In the genomic region with DNA sequence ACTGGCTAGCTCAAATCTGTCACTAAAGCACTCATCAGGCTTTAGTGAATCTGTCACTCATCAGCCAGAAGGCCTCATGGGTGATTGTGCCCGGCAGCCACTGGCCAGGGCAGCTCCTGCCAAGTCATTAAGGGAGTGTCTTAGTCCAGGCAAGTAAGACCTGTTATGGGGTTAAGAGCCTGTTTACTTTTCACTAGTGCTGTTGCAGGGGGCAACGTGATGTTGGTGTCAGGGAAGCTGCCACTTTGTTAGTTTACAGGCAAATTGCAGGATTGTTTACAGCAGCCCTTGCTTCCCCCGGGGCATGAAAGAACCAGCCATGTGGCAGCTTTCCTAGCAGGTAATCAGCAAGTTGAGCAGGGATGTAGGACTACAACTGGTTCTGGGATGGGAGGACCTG, we compare ENCODE assay signal across 21 cellular contexts.
DNase-seq lines count a peak whose midpoint lies in the region; ATAC-seq and TF ChIP-seq lines count a peak whose summit lies in the region.
"Had no signal": no experiment of that assay in that cellular context is flagged by ENCODE, and none has a peak within 500 bp of the region (broad histone marks: within the 10 kb centered on the region; RNA-seq: fewer than 3 reads in every experiment).

No MANE protein-coding gene starts in this region.

- H3K36me3 ChIP-seq in psoas muscle (ENCODE audit: insufficient read depth in 1 of 2, low read depth in 1 of 2), result no peaks in the 10 kb centered on the region
- H3K36me3 ChIP-seq in hepatocyte (replicated peaks; ENCODE audit: insufficient read depth, low read depth), result no peaks in the 10 kb centered on the region
- H3K36me3 ChIP-seq: gastrocnemius medialis, tibial nerve had no signal

- H3K4me1 ChIP-seq in psoas muscle (no peaks in the 10 kb centered on the region), hepatocyte (ENCODE audit: insufficient read depth) (peaks cover 3% of the 10 kb centered on the region)
- H3K4me1 ChIP-seq: gastrocnemius medialis, tibial nerve had no signal

- H3K9me2 ChIP-seq in hepatocyte (replicated peaks; ENCODE audit: insufficient read depth), result no peaks in the 10 kb centered on the region

- H3K79me2 ChIP-seq in hepatocyte, result no peaks in the 10 kb centered on the region

- H3K4me3 ChIP-seq in psoas muscle (no peak overlapping the region), hepatocyte (no peak overlapping the region)
- H3K4me3 ChIP-seq: gastrocnemius medialis, K562, tibial nerve had no signal

- H3K9me3 ChIP-seq in psoas muscle (no peaks in the 10 kb centered on the region), hepatocyte (ENCODE audit: low read depth) (no peaks in the 10 kb centered on the region)
- H3K9me3 ChIP-seq: gastrocnemius medialis, tibial nerve had no signal

- no peak overlapping the region for H2AFZ ChIP-seq in hepatocyte

- TF ChIP-seq CTCF in psoas muscle (IDR thresholded peaks at IDR 0.05) (no peak), hepatocyte (IDR thresholded peaks at IDR 0.05; ENCODE audit: poor library complexity) (no peak)

- no peak overlapping the region for H3K4me2 ChIP-seq in hepatocyte

- no peak overlapping the region for H3K27ac ChIP-seq in psoas muscle
- H3K27ac ChIP-seq in hepatocyte, result no peak overlapping the region
- H3K27ac ChIP-seq: gastrocnemius medialis, tibial nerve had no signal

- intact Hi-C loops in psoas muscle (cut with DNase I), result no loop called here

- H3K27me3 ChIP-seq in psoas muscle (ENCODE audit: insufficient read depth in 3 of 3, low read length in 2 of 3) (no peaks in the 10 kb centered on the region), hepatocyte (no peaks in the 10 kb centered on the region)
- H3K27me3 ChIP-seq: gastrocnemius medialis, tibial nerve had no signal

- 30 to 36% (median 33%) methylated on average over 3 of the region's 3 CpGs for WGBS in psoas muscle, 3 donors
- 15% methylated on average over 3 of the region's 3 CpGs for WGBS in hepatocyte (ENCODE audit: low lambda C conversion rate, missing lambda C conversion rate)

- ATAC-seq in psoas muscle, result no peak
- ATAC-seq: K562; stimulated activated naive CD8-positive, alpha-beta T cell treated with anti-CD3 and anti-CD28 coated beads, Interleukin-15, Interleukin-2, amounts not matched to agents 100 U/mL and 50 U/mL, for 24 hours had no signal

- no peaks in the 10 kb centered on the region for H4K20me1 ChIP-seq in hepatocyte (ENCODE audit: insufficient read depth, poor library complexity, severe bottlenecking)

- DNase-seq in COLO668 (lab: John Stamatoyannopoulos, UW; ENCODE audit: unreplicated experiment), result peak; percentile 72
- DNase-seq in ELF-1 (ENCODE audit: low read depth, low spot score), result peak; percentile 88
- peak; percentile 87 for DNase-seq in NCI-H748 (lab: John Stamatoyannopoulos, UW; ENCODE audit: unreplicated experiment)
- peak; percentile 61 for DNase-seq in islet precursor cell
- DNase-seq in stimulated activated CD4-positive, alpha-beta T cell treated with anti-CD3 and anti-CD28 coated beads, Interleukin-2, amount 100 ng/mL, for 24 hours, result no peak
- no peak for DNase-seq in CD1c-positive myeloid dendritic cell (ENCODE audit: extremely low spot score)
- DNase-seq in psoas muscle, result no peak
- DNase-seq in hepatocyte (ENCODE audit: low spot score), result no peak
- DNase-seq: CD4-positive, alpha-beta T cell; effector CD4-positive, alpha-beta T cell; erythroblast; gastrocnemius medialis; H9; MM.1S; OCI-M1; SHP77 treated with DMSO at 0.1 percent for 48 hours; small intestine; stimulated activated CD4-positive, alpha-beta T cell treated with anti-CD3 and anti-CD28 coated beads, Interleukin-4, amount 100 ng/mL, for 1 hour; stimulated activated naive CD8-positive, alpha-beta T cell treated with anti-CD3 and anti-CD28 coated beads, Interleukin-15, Interleukin-2, amounts not matched to agents 100 U/mL and 50 U/mL, for 24 hours had no signal

Comparison
In these comparisons a context has a peak if more than half of its experiments do, and no peak if none do; other contexts are left out.
1. DNase-seq: peak in COLO668 (single experiment), ELF-1 (single experiment), NCI-H748 (single experiment) and islet precursor cell (single experiment); none in stimulated activated CD4-positive, alpha-beta T cell treated with anti-CD3 and anti-CD28 coated beads, Interleukin-2, amount 100 ng/mL, for 24 hours (0 of 2), CD1c-positive myeloid dendritic cell (single experiment), psoas muscle (0 of 2) and hepatocyte (single experiment).